Comparison of ENCODE assay signal across 1 cellular context in genomic region chr13:37026778-37027177, GRCh38.
TF ChIP-seq lines count a peak whose summit lies in the region.

No MANE protein-coding gene starts in this region.

TF ChIP-seq in endothelial cell of umbilical vein, 7 proteins besides CTCF, POLR2A, EP300 and RAD21:
- TF ChIP-seq, protein P1, sequence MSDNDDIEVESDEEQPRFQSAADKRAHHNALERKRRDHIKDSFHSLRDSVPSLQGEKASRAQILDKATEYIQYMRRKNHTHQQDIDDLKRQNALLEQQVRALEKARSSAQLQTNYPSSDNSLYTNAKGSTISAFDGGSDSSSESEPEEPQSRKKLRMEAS (IDR thresholded peaks at IDR 0.05; ENCODE audit: insufficient read depth, insufficient read length), result no peak
- no peak for TF ChIP-seq EZH2 (IDR thresholded peaks at IDR 0.05; ENCODE audit: borderline replicate concordance, low read depth, low read length, severe bottlenecking)
- TF ChIP-seq POLR2AphosphoS5 (IDR thresholded peaks at IDR 0.05; ENCODE audit: insufficient read depth, low read depth, low read length), result no peak
- TF ChIP-seq JUN (IDR thresholded peaks at IDR 0.05; ENCODE audit: borderline replicate concordance, insufficient read depth, insufficient read length, low read depth), result no peak
- peak; percentile 59 for TF ChIP-seq FOS (IDR thresholded peaks at IDR 0.05; ENCODE audit: borderline replicate concordance, insufficient read depth, low read length)
